8 cellular contexts compared by ENCODE assay signal in the genomic region with DNA sequence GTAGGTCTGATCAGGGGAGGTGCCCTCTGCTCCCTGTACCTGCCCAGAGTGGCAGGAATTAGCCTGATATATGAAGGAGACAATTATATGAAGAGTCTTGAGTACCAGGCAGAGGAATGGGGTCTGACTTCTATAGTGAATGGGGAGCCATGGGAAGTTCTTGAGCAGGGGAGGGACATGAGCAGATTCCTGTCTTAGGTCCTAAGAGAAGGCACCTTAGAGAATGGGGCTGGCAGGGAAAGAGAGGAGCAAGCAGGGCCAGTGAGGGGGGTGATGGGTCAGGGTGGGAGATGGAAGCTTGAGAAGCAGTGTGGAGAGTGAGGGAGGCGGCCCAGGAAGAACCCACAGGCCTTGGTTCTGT. TPM values are rescaled to one million over a fixed set of nuclear protein-coding genes. Genes with fewer than 3 reads are reported as not detected.
DNase-seq lines count a peak whose midpoint lies in the region; ATAC-seq and TF ChIP-seq lines count a peak whose summit lies in the region.

No MANE protein-coding gene starts in this region.

- H2AK5ac ChIP-seq in neuronal stem cell (ENCODE audit: low read depth, low read length), result no peak overlapping the region

- H3K9me2 ChIP-seq in OCI-LY7 (ENCODE audit: insufficient read depth, low read length), result no peaks in the 10 kb centered on the region

- H4K20me1 ChIP-seq in OCI-LY7 (ENCODE audit: insufficient read depth, low read length), result no peaks in the 10 kb centered on the region

- H4K91ac ChIP-seq in neuronal stem cell (ENCODE audit: low read depth, low read length, poor library complexity), result no peak overlapping the region

- H3K9me3 ChIP-seq in CD8-positive, alpha-beta memory T cell (ENCODE audit: low read length), result no peaks in the 10 kb centered on the region
- H3K9me3 ChIP-seq in OCI-LY7 (ENCODE audit: low read length), result no peaks in the 10 kb centered on the region
- H3K9me3 ChIP-seq in neuronal stem cell (replicated peaks in 1 of 2; ENCODE audit: control insufficient read depth in 2 of 2, insufficient read depth in 1 of 2, low read depth in 1 of 2, low read length in 2 of 2), result no peaks in the 10 kb centered on the region

- intact Hi-C loops in OCI-LY7 (cut with micrococcal nuclease; ENCODE audit: unreplicated experiment), result no loop called here
- intact Hi-C loops in dendritic cell treated with granulocyte-macrophage colony-stimulating factor and Interleukin-4, amounts not matched to agents 40 ng/mL and 50 ng/mL, for 4 days (cut with micrococcal nuclease), result loop anchor here (1.0 to 2.0 kb wide), 2 partner anchors 14 to 63 kb away; a partner anchor contains a TSS

- peak overlapping the region; percentile 24; the same call in 1 of the 2 replicates for H2AFZ ChIP-seq in OCI-LY7 (ENCODE audit: low read length)
- H2AFZ ChIP-seq in neuronal stem cell (ENCODE audit: low read length), result no peak overlapping the region

- peaks cover 14% of the 10 kb centered on the region for H3K79me1 ChIP-seq in neuronal stem cell (ENCODE audit: low read depth, low read length)

- DNase-seq in CD8-positive, alpha-beta memory T cell, result no peak
- DNase-seq in OCI-LY7 (ENCODE audit: low spot score) (no peak), neuronal stem cell (ENCODE audit: low spot score) (no peak), amygdala (lab: John Stamatoyannopoulos, UW) (no peak), NCI-H2227 treated with DMSO at 0.1 percent for 48 hours (lab: John Stamatoyannopoulos, UW) (no peak), KBM-7 (no peak)

- H3K23ac ChIP-seq in neuronal stem cell (ENCODE audit: low read depth, low read length, poor library complexity), result no peak overlapping the region

- H3K27ac ChIP-seq in CD8-positive, alpha-beta memory T cell (ENCODE audit: low read depth, low read length), result no peak overlapping the region
- H3K27ac ChIP-seq in OCI-LY7 (ENCODE audit: low read depth, low read length, poor library complexity, severe bottlenecking) (no peak overlapping the region), neuronal stem cell (replicated peaks; ENCODE audit: low read length) (peak overlapping the region; percentile 19)

- H3K27me3 ChIP-seq in CD8-positive, alpha-beta memory T cell (ENCODE audit: insufficient read depth, low read length, poor library complexity, severe bottlenecking), result peaks cover 27% of the 10 kb centered on the region
- no peaks in the 10 kb centered on the region for H3K27me3 ChIP-seq in neuronal stem cell (ENCODE audit: control insufficient read depth in 3 of 3, insufficient read depth in 3 of 3, low read depth in 1 of 3, low read length in 3 of 3)

- no peaks in the 10 kb centered on the region for H3K79me2 ChIP-seq in OCI-LY7 (ENCODE audit: insufficient read depth, low read depth, low read length)

- H3K14ac ChIP-seq in neuronal stem cell (ENCODE audit: low read length), result no peak overlapping the region

- H3K27ac Mint-ChIP-seq in CD8-positive, alpha-beta memory T cell, result peak overlapping the region in 6 of 8 donors; percentile 27 to 89 (median 61)
- peak overlapping the region; percentile 80 for H3K27ac Mint-ChIP-seq in dendritic cell treated with granulocyte-macrophage colony-stimulating factor and Interleukin-4, amounts not matched to agents 40 ng/mL and 50 ng/mL, for 4 days

- H4K8ac ChIP-seq in neuronal stem cell (ENCODE audit: low read depth, low read length), result no peak overlapping the region

- WGBS in neuronal stem cell (ENCODE audit: extremely low coverage in 2 of 2, insufficient read length in 2 of 2, insufficient replicate concordance in 1 of 2), 2 donors, result no CpG with 5 or more reads among the region's 1 CpG

- H3K4me3 ChIP-seq in CD8-positive, alpha-beta memory T cell (ENCODE audit: low read length), result no peak overlapping the region
- no peak overlapping the region for H3K4me3 ChIP-seq in OCI-LY7 (ENCODE audit: low read depth, low read length, poor library complexity, severe bottlenecking)
- H3K4me3 ChIP-seq in neuronal stem cell (ENCODE audit: low read length in 2 of 2), result no peak overlapping the region

- ATAC-seq in HG03108 (IDR thresholded peaks at IDR 0.05; ENCODE audit: unreplicated experiment), result no peak

- peak overlapping the region; percentile 50 for H3K9ac ChIP-seq in neuronal stem cell (ENCODE audit: low read depth, low read length, poor library complexity)

- H3K27me3 Mint-ChIP-seq in CD8-positive, alpha-beta memory T cell, result peaks cover 26 to 47% of the 10 kb centered on the region in 2 donors
- H3K27me3 Mint-ChIP-seq in dendritic cell treated with granulocyte-macrophage colony-stimulating factor and Interleukin-4, amounts not matched to agents 40 ng/mL and 50 ng/mL, for 4 days, result peaks cover 70% of the 10 kb centered on the region

- BruUV-seq in OCI-LY7 (replicated peaks; lab: Mats Ljungman, UMichigan), result no TSS peak

- no peak overlapping the region for H2BK5ac ChIP-seq in neuronal stem cell (ENCODE audit: low read length)

- H3K4me3 Mint-ChIP-seq in CD8-positive, alpha-beta memory T cell, result peak overlapping the region in 4 of 7 donors; percentile 6 to 59 (median 45)
- peak overlapping the region; percentile 33 for H3K4me3 Mint-ChIP-seq in dendritic cell treated with granulocyte-macrophage colony-stimulating factor and Interleukin-4, amounts not matched to agents 40 ng/mL and 50 ng/mL, for 4 days

- no peaks in the 10 kb centered on the region for H3K36me3 ChIP-seq in CD8-positive, alpha-beta memory T cell (ENCODE audit: insufficient read depth, low read length)
- H3K36me3 ChIP-seq in OCI-LY7 (ENCODE audit: insufficient read depth, low read length) (no peaks in the 10 kb centered on the region), neuronal stem cell (replicated peaks in 1 of 2; ENCODE audit: control insufficient read depth in 2 of 2, insufficient read depth in 2 of 2, low read length in 2 of 2) (peaks cover 9 to 56% of the 10 kb centered on the region in 2 donors)

- H3K18ac ChIP-seq in neuronal stem cell (ENCODE audit: low read length), result peak overlapping the region; percentile 74

- peaks cover 16% of the 10 kb centered on the region for H3K4me1 ChIP-seq in CD8-positive, alpha-beta memory T cell (ENCODE audit: insufficient read depth, low read length)
- H3K4me1 ChIP-seq in OCI-LY7 (ENCODE audit: insufficient read depth, low read length, poor library complexity, severe bottlenecking) (peaks cover 10% of the 10 kb centered on the region), neuronal stem cell (ENCODE audit: control insufficient read depth in 2 of 2, insufficient read depth in 1 of 2, low read depth in 1 of 2, low read length in 2 of 2) (peaks cover 9 to 11% of the 10 kb centered on the region in 2 donors)

- no peak overlapping the region for H2BK120ac ChIP-seq in neuronal stem cell (ENCODE audit: low read depth, low read length)

- H3K4me1 Mint-ChIP-seq in CD8-positive, alpha-beta memory T cell, result peaks cover 23 to 28% (median 24%) of the 10 kb centered on the region in 3 donors
- peaks cover 83% of the 10 kb centered on the region for H3K4me1 Mint-ChIP-seq in dendritic cell treated with granulocyte-macrophage colony-stimulating factor and Interleukin-4, amounts not matched to agents 40 ng/mL and 50 ng/mL, for 4 days (ENCODE audit: low read depth)

- no peak overlapping the region for H2BK15ac ChIP-seq in neuronal stem cell (ENCODE audit: low read length)

- H3K36me3 Mint-ChIP-seq in CD8-positive, alpha-beta memory T cell, result no peaks in the 10 kb centered on the region
- peaks cover 67% of the 10 kb centered on the region for H3K36me3 Mint-ChIP-seq in dendritic cell treated with granulocyte-macrophage colony-stimulating factor and Interleukin-4, amounts not matched to agents 40 ng/mL and 50 ng/mL, for 4 days (ENCODE audit: low read depth)

- in situ Hi-C loops in KBM-7 (cut with MboI; ENCODE audit: low pct_unique_long_range_greater_than_20kb, low sequenced_read_pairs), result no loop called here

- H3K9me3 Mint-ChIP-seq in CD8-positive, alpha-beta memory T cell, result no peaks in the 10 kb centered on the region
- no peaks in the 10 kb centered on the region for H3K9me3 Mint-ChIP-seq in dendritic cell treated with granulocyte-macrophage colony-stimulating factor and Interleukin-4, amounts not matched to agents 40 ng/mL and 50 ng/mL, for 4 days

- CTCF ChIA-PET in CD8-positive, alpha-beta memory T cell (lab: Charles Lee), result interaction anchor here (2.2 to 10.2 kb wide), 2 partner anchors 16 to 61 kb away, joined by 13 to 161 read pairs; a partner anchor contains a TSS
- CTCF ChIA-PET in OCI-LY7 (lab: Charles Lee; ENCODE audit: unreplicated experiment), result no interaction called here

- H3K4ac ChIP-seq in neuronal stem cell (ENCODE audit: low read length), result no peak overlapping the region

- no peak overlapping the region for H2BK12ac ChIP-seq in neuronal stem cell (ENCODE audit: low read length)

- peak overlapping the region; percentile 36 for H3K4me2 ChIP-seq in OCI-LY7 (ENCODE audit: low read length)
- H3K4me2 ChIP-seq in neuronal stem cell (ENCODE audit: insufficient read depth, low read length, poor library complexity, severe bottlenecking), result no peak overlapping the region

- POLR2A ChIA-PET in CD8-positive, alpha-beta memory T cell (lab: Charles Lee), result no interaction called here
- POLR2A ChIA-PET in OCI-LY7 (lab: Charles Lee), result no interaction called here

- TF ChIP-seq CTCF in OCI-LY7 (conservative IDR thresholded peaks at IDR 0.05; ENCODE audit: low read length), result no peak

RNA-seq across cellular contexts. Expression of a gene that starts 12.4 kb away (rescaled TPM):
- total RNA-seq in CD8-positive, alpha-beta memory T cell, result 1 to 10 TPM; 1.9 to 2.4 TPM
- not detected for polyA plus RNA-seq in CD8-positive, alpha-beta memory T cell
- not detected in 2 replicates for total RNA-seq in OCI-LY7 (2014; rRNA removed; shearing (Covaris generic))
- total RNA-seq in OCI-LY7 (2022), result not detected in 2 replicates
- polyA plus RNA-seq in neuronal stem cell (2013, experiment 1 of 2), result 243 TPM
- polyA plus RNA-seq in neuronal stem cell (2013, experiment 2 of 2), result 246 TPM

RNA-seq across cellular contexts. Expression of a gene that starts 56.5 kb away (rescaled TPM):
- not detected for total RNA-seq in CD8-positive, alpha-beta memory T cell
- polyA plus RNA-seq in CD8-positive, alpha-beta memory T cell, result not detected
- total RNA-seq in OCI-LY7 (2014; rRNA removed; shearing (Covaris generic)), result not detected in 2 replicates
- not detected in 2 replicates for total RNA-seq in OCI-LY7 (2022)
- polyA plus RNA-seq in neuronal stem cell (2013, experiment 1 of 2), result 2.4 TPM
- polyA plus RNA-seq in neuronal stem cell (2013, experiment 2 of 2), result 2.7 TPM
